ENCODE assay signal across 7 cellular contexts in the genomic region with DNA sequence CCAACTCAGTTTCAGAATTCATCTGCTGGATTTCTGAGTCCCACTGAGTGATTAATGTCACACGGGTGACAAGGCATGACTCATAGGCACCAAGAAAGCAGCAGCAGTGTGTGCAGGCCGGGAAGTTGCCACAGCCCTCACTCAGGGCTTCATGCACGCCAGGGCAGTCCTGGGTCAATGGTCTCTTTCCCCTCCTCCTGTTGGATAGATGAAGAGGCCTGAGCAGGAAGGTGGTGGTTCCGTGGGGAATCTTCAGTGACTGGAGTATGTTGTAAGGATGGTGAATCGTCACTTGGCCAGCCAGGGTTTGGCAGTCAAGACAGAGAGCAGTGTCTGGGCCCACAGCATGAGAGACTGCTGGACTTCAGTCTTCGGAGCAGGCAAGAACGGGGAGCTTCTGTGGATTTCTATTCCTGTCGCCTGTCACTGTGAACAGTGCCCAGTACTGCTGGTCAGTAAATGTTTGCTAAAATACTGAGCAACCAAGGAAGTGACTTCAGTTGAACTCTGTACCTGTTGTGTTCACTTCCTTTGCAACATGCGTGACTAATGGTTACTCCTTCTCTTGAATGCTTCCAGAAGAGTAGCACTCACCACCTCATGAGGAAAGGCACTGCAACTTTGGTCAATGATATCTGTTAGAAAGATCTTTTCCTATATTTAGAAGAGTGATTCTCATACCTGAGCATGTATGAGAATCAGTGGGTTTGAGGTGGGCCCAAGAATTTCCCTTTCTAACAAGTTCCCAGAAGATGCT.
DNase-seq lines count a peak whose midpoint lies in the region; ATAC-seq and TF ChIP-seq lines count a peak whose summit lies in the region.

No MANE protein-coding gene starts in this region.

- no peak overlapping the region for H3K4me2 ChIP-seq in GM23338

- H3K4me3 ChIP-seq in coronary artery: no peak overlapping the region
- H3K4me3 ChIP-seq in GM23338: no peak overlapping the region

- H3K27me3 Mint-ChIP-seq in natural killer cell (ENCODE audit: low read depth in 2 of 2) (no peaks in the 10 kb centered on the region), GM23338 (ENCODE audit: insufficient read depth, low read depth, poor library complexity) (peaks cover 5% of the 10 kb centered on the region)

- H3K27me3 ChIP-seq in GM23338 (ENCODE audit: insufficient read depth): no peaks in the 10 kb centered on the region

- no peaks in the 10 kb centered on the region for H3K9me2 ChIP-seq in GM23338 (ENCODE audit: insufficient read depth)

- DNase-seq in RKO (ENCODE audit: low spot score) (peak; percentile 87), coronary artery (ENCODE audit: low spot score) (peak; percentile 87), natural killer cell (no peak), GM23338 (ENCODE audit: low spot score) (no peak), 8988T (no peak)

- TF ChIP-seq CTCF in coronary artery (IDR thresholded peaks at IDR 0.05) (no peak), natural killer cell (IDR thresholded peaks at IDR 0.05) (no peak), GM23338 (conservative IDR thresholded peaks at IDR 0.05; ENCODE audit: low read depth in 2 of 2) (no peak)

- TF ChIP-seq POLR2A in GM18505 (IDR thresholded peaks at IDR 0.05; ENCODE audit: borderline replicate concordance, extremely low read depth, insufficient read depth, insufficient read length): no peak

- no peak overlapping the region for H3K27ac Mint-ChIP-seq in natural killer cell
- no peak overlapping the region for H3K27ac Mint-ChIP-seq in GM23338

- H3K27ac ChIP-seq in coronary artery (peak overlapping the region; percentile 73 to 86), GM23338 (ENCODE audit: low read depth) (no peak overlapping the region)

- no peaks in the 10 kb centered on the region for H3K36me3 Mint-ChIP-seq in natural killer cell
- no peaks in the 10 kb centered on the region for H3K36me3 Mint-ChIP-seq in GM23338 (ENCODE audit: low read depth)

- intact Hi-C loops in natural killer cell (cut with micrococcal nuclease): no loop called here

- no peaks in the 10 kb centered on the region for H3F3A ChIP-seq in GM23338 (replicated peaks; ENCODE audit: low read depth)

- H3K79me2 ChIP-seq in GM23338 (replicated peaks; ENCODE audit: insufficient read depth): no peaks in the 10 kb centered on the region

- H3K4me1 Mint-ChIP-seq in natural killer cell (peaks cover 3 to 4% of the 10 kb centered on the region in 2 donors), GM23338 (peaks cover 6% of the 10 kb centered on the region; the same call in 2 of the 3 replicates)

- H2AFZ ChIP-seq in GM23338: no peak overlapping the region

- ATAC-seq in GM18505 (IDR thresholded peaks at IDR 0.05; ENCODE audit: unreplicated experiment): peak; percentile 49
- peak; percentile 72 for ATAC-seq in HG02852 (IDR thresholded peaks at IDR 0.05; ENCODE audit: unreplicated experiment)
- peak; percentile 30 to 58 (median 38) for ATAC-seq in natural killer cell
- no peak for ATAC-seq in GM23338

- no peak overlapping the region for H3K4me3 Mint-ChIP-seq in natural killer cell
- H3K4me3 Mint-ChIP-seq in GM23338: no peak overlapping the region

- H4K20me1 ChIP-seq in GM23338 (replicated peaks; ENCODE audit: insufficient read depth): no peaks in the 10 kb centered on the region

- H3K4me1 ChIP-seq in GM23338 (ENCODE audit: insufficient read depth): no peaks in the 10 kb centered on the region

- H3K9me3 Mint-ChIP-seq in natural killer cell (no peaks in the 10 kb centered on the region), GM23338 (peaks cover 3% of the 10 kb centered on the region; the same call in 2 of the 3 replicates)

- H3K36me3 ChIP-seq in GM23338 (ENCODE audit: insufficient read depth): no peaks in the 10 kb centered on the region

TF ChIP-seq in GM23338, 12 proteins besides CTCF, POLR2A, EP300 and RAD21:
- TF ChIP-seq JUNB (IDR thresholded peaks at IDR 0.05; ENCODE audit: unreplicated experiment): no peak
- TF ChIP-seq EZH2phosphoT487 (IDR thresholded peaks at IDR 0.05; ENCODE audit: unreplicated experiment): no peak

Comparison
In these comparisons a context has a peak if more than half of its experiments do, and no peak if none do; other contexts are left out.
1. DNase-seq: peak in RKO (single experiment) and coronary artery (single experiment); none in natural killer cell (single experiment), GM23338 (single experiment) and 8988T (single experiment).